ENCODE assay signal across 1 cellular context in genomic region chr15:69988541-69989225, GRCh38.
TF ChIP-seq lines count a peak whose summit lies in the region.

No MANE protein-coding gene starts in this region.

TF ChIP-seq in GM23338, 12 proteins besides CTCF, POLR2A, EP300 and RAD21 (continued from another document):
- TF ChIP-seq REST (IDR thresholded peaks at IDR 0.05; ENCODE audit: unreplicated experiment) (no peak), JUNB (IDR thresholded peaks at IDR 0.05; ENCODE audit: unreplicated experiment) (no peak)
TF ChIP-seq in GM23338: peak in this region for 0.
